Comparison of ENCODE assay signal across 9 cellular contexts in the genomic region with DNA sequence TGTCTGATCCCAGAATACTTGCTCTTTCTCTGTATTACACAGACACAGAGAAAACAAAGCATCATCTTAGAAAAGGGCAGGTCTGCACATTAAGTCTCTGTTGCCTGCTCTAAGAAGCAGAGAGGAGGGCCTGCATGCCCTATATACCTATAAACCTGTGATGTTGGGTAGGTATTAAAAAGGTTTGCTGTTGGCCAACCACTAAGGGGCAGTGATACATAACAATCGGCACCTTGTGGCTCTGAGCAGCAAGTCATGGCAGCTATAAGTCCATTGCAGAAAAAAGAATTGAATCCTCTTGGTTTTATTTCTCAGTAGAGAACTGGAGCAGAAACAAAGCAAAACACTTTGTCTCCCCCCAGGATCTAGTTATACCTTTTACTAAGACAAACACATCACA.
DNase-seq lines count a peak whose midpoint lies in the region; ATAC-seq and TF ChIP-seq lines count a peak whose summit lies in the region.
"Had no signal": no experiment of that assay in that cellular context is flagged by ENCODE, and none has a peak within 500 bp of the region (broad histone marks: within the 10 kb centered on the region; RNA-seq: fewer than 3 reads in every experiment).

No MANE protein-coding gene starts in this region.

- H3K9me3 Mint-ChIP-seq in stimulated activated naive CD8-positive, alpha-beta T cell treated with anti-CD3 and anti-CD28 coated beads, Interleukin-15, amount 100 ng/mL, for 72 hours: peaks cover 16 to 17% of the 10 kb centered on the region in 2 donors

- no peaks in the 10 kb centered on the region for H3K27me3 Mint-ChIP-seq in stimulated activated naive CD8-positive, alpha-beta T cell treated with anti-CD3 and anti-CD28 coated beads, Interleukin-15, amount 100 ng/mL, for 72 hours

- peak; percentile 30 for DNase-seq in AG20443 (ENCODE audit: low spot score)
- DNase-seq in NB4 (ENCODE audit: low read depth): peak; percentile 33
- DNase-seq in astrocyte of the hippocampus (ENCODE audit: low read depth, low spot score): peak; percentile 22
- DNase-seq in kidney glomerular epithelial cell (lab: John Stamatoyannopoulos, UW): peak; percentile 17
- no peak for DNase-seq in stimulated activated naive CD8-positive, alpha-beta T cell treated with anti-CD3 and anti-CD28 coated beads, Interleukin-15, amount 100 ng/mL, for 72 hours
- DNase-seq in activated CD4-positive, alpha-beta T cell treated with anti-CD3 and anti-CD28 coated beads, Interleukin-2, amount 50 U/mL, for 1 hour: no peak
- DNase-seq: psoas muscle had no signal

- no peak overlapping the region for H3K4me3 Mint-ChIP-seq in stimulated activated naive CD8-positive, alpha-beta T cell treated with anti-CD3 and anti-CD28 coated beads, Interleukin-15, amount 100 ng/mL, for 72 hours

- no peak overlapping the region for H3K27ac Mint-ChIP-seq in stimulated activated naive CD8-positive, alpha-beta T cell treated with anti-CD3 and anti-CD28 coated beads, Interleukin-15, amount 100 ng/mL, for 72 hours

- H3K4me1 Mint-ChIP-seq in stimulated activated naive CD8-positive, alpha-beta T cell treated with anti-CD3 and anti-CD28 coated beads, Interleukin-15, amount 100 ng/mL, for 72 hours: no peaks in the 10 kb centered on the region

- no peak for TF ChIP-seq CTCF in NB4 (IDR thresholded peaks at IDR 0.05; ENCODE audit: low read depth, low read length)

- no peak overlapping the region for H3K4me3 ChIP-seq in NB4 (ENCODE audit: low read depth, low read length)
- H3K4me3 ChIP-seq: psoas muscle had no signal

- ATAC-seq in HG03039 (IDR thresholded peaks at IDR 0.05; ENCODE audit: unreplicated experiment) (no peak), GM19455 (IDR thresholded peaks at IDR 0.05; ENCODE audit: unreplicated experiment) (no peak)
- no peak for ATAC-seq in stimulated activated naive CD8-positive, alpha-beta T cell treated with anti-CD3 and anti-CD28 coated beads, Interleukin-15, amount 100 ng/mL, for 72 hours
- ATAC-seq: psoas muscle had no signal

- TF ChIP-seq POLR2A in NB4 (IDR thresholded peaks at IDR 0.05; ENCODE audit: extremely low read depth, insufficient read length): no peak

Comparison
In these comparisons a context has a peak if more than half of its experiments do, and no peak if none do; other contexts are left out.
1. DNase-seq: peak in AG20443 (single experiment), NB4 (single experiment), astrocyte of the hippocampus (single experiment) and kidney glomerular epithelial cell (single experiment); none in stimulated activated naive CD8-positive, alpha-beta T cell treated with anti-CD3 and anti-CD28 coated beads, Interleukin-15, amount 100 ng/mL, for 72 hours (0 of 2) and activated CD4-positive, alpha-beta T cell treated with anti-CD3 and anti-CD28 coated beads, Interleukin-2, amount 50 U/mL, for 1 hour (single experiment).